26 cellular contexts compared by ENCODE assay signal in genomic region chr2:171729952-171730317, GRCh38.
"Had no signal": no experiment of that assay in that cellular context is flagged by ENCODE, and none has a peak within 500 bp of the region (broad histone marks: within the 10 kb centered on the region; RNA-seq: fewer than 3 reads in every experiment).

No MANE protein-coding gene starts in this region.

- H3K9me3 ChIP-seq: ascending aorta had no signal

- ATAC-seq: activated naive CD4-positive, alpha-beta T cell treated with anti-CD3 and anti-CD28 coated beads, Interleukin-2, amount 50 U/mL, for 72 hours; activated T-cell treated with anti-CD3 and anti-CD28 coated beads, Interleukin-2, amount 50 U/mL, for 72 hours; esophagus mucosa; WTC11 had no signal

- H3K27me3 Mint-ChIP-seq: activated CD4-positive, alpha-beta memory T cell treated with anti-CD3 and anti-CD28 coated beads, Interleukin-2, amount 10 ng/mL, durations not matched to agents 7 days and 5 days; activated CD4-positive, alpha-beta T cell treated with anti-CD3 and anti-CD28 coated beads, Interleukin-2, amount 10 ng/mL, durations not matched to agents 7 days and 5 days; activated naive CD4-positive, alpha-beta T cell treated with anti-CD3 and anti-CD28 coated beads, Interleukin-2, amount 10 ng/mL, durations not matched to agents 7 days and 5 days; activated naive CD8-positive, alpha-beta T cell treated with anti-CD3 and anti-CD28 coated beads, Interleukin-2, amount 10 ng/mL, durations not matched to agents 7 days and 5 days; activated T-cell treated with anti-CD3 and anti-CD28 coated beads, Interleukin-2, amount 50 U/mL, for 24 hours; central memory CD8-positive, alpha-beta T cell; dendritic cell treated with granulocyte-macrophage colony-stimulating factor and Interleukin-4, amounts not matched to agents 40 ng/mL and 50 ng/mL, for 4 days had no signal

- H3K9me3 Mint-ChIP-seq: activated CD4-positive, alpha-beta memory T cell treated with anti-CD3 and anti-CD28 coated beads, Interleukin-2, amount 10 ng/mL, durations not matched to agents 7 days and 5 days; activated CD4-positive, alpha-beta T cell treated with anti-CD3 and anti-CD28 coated beads, Interleukin-2, amount 10 ng/mL, durations not matched to agents 7 days and 5 days; activated naive CD4-positive, alpha-beta T cell treated with anti-CD3 and anti-CD28 coated beads, Interleukin-2, amount 10 ng/mL, durations not matched to agents 7 days and 5 days; activated naive CD4-positive, alpha-beta T cell treated with anti-CD3 and anti-CD28 coated beads, Interleukin-2, amount 50 U/mL, for 72 hours; activated naive CD8-positive, alpha-beta T cell treated with anti-CD3 and anti-CD28 coated beads, Interleukin-2, amount 10 ng/mL, durations not matched to agents 7 days and 5 days; activated T-cell treated with anti-CD3 and anti-CD28 coated beads, Interleukin-2, amount 50 U/mL, for 24 hours; activated T-cell treated with anti-CD3 and anti-CD28 coated beads, Interleukin-2, amount 50 U/mL, for 72 hours; central memory CD8-positive, alpha-beta T cell; dendritic cell treated with granulocyte-macrophage colony-stimulating factor and Interleukin-4, amounts not matched to agents 40 ng/mL and 50 ng/mL, for 4 days; endodermal cell; WTC11 had no signal

- H3K27me3 ChIP-seq: ascending aorta, brain microvascular endothelial cell, dorsolateral prefrontal cortex had no signal

- H3K27ac ChIP-seq: ascending aorta, brain microvascular endothelial cell, coronary artery, dorsolateral prefrontal cortex had no signal

- DNase-seq: activated CD4-positive, alpha-beta memory T cell treated with anti-CD3 and anti-CD28 coated beads, Interleukin-2, amount 10 ng/mL, durations not matched to agents 7 days and 5 days; activated CD4-positive, alpha-beta T cell treated with anti-CD3 and anti-CD28 coated beads for 1 hour; activated CD4-positive, alpha-beta T cell treated with anti-CD3 and anti-CD28 coated beads for 4 hours; activated CD4-positive, alpha-beta T cell treated with anti-CD3 and anti-CD28 coated beads, Interleukin-2, amount 10 ng/mL, durations not matched to agents 7 days and 5 days; activated CD4-positive, alpha-beta T cell treated with anti-CD3 and anti-CD28 coated beads, Interleukin-2, amount 50 U/mL, for 4 hours; activated CD8-positive, alpha-beta memory T cell treated with anti-CD3 and anti-CD28 coated beads, Interleukin-2, amount 50 U/mL, for 48 hours; activated gamma-delta T cell; activated naive CD4-positive, alpha-beta T cell; activated naive CD4-positive, alpha-beta T cell treated with anti-CD3 and anti-CD28 coated beads, Interleukin-2, amount 10 ng/mL, durations not matched to agents 7 days and 5 days; activated naive CD8-positive, alpha-beta T cell treated with anti-CD3 and anti-CD28 coated beads, Interleukin-2, amount 10 ng/mL, durations not matched to agents 7 days and 5 days; activated T-cell treated with anti-CD3 and anti-CD28 coated beads for 4 hours; activated T-cell treated with anti-CD3 and anti-CD28 coated beads, Interleukin-2, amount 50 U/mL, for 24 hours; activated T-cell treated with anti-CD3 and anti-CD28 coated beads, Interleukin-2, amount 50 U/mL, for 72 hours; brain microvascular endothelial cell; dorsolateral prefrontal cortex; effector memory CD4-positive, alpha-beta T cell; endodermal cell; foreskin fibroblast; T-helper 2 cell had no signal

- H3K27ac Mint-ChIP-seq: activated CD4-positive, alpha-beta memory T cell treated with anti-CD3 and anti-CD28 coated beads, Interleukin-2, amount 10 ng/mL, durations not matched to agents 7 days and 5 days; activated CD4-positive, alpha-beta T cell treated with anti-CD3 and anti-CD28 coated beads, Interleukin-2, amount 10 ng/mL, durations not matched to agents 7 days and 5 days; activated naive CD4-positive, alpha-beta T cell treated with anti-CD3 and anti-CD28 coated beads, Interleukin-2, amount 10 ng/mL, durations not matched to agents 7 days and 5 days; activated naive CD4-positive, alpha-beta T cell treated with anti-CD3 and anti-CD28 coated beads, Interleukin-2, amount 50 U/mL, for 72 hours; activated naive CD8-positive, alpha-beta T cell treated with anti-CD3 and anti-CD28 coated beads, Interleukin-2, amount 10 ng/mL, durations not matched to agents 7 days and 5 days; activated T-cell treated with anti-CD3 and anti-CD28 coated beads, Interleukin-2, amount 50 U/mL, for 24 hours; dendritic cell treated with granulocyte-macrophage colony-stimulating factor and Interleukin-4, amounts not matched to agents 40 ng/mL and 50 ng/mL, for 4 days; endodermal cell; WTC11 had no signal

- H3K4me1 ChIP-seq: ascending aorta had no signal

- H3K4me1 Mint-ChIP-seq: activated CD4-positive, alpha-beta memory T cell treated with anti-CD3 and anti-CD28 coated beads, Interleukin-2, amount 10 ng/mL, durations not matched to agents 7 days and 5 days; activated CD4-positive, alpha-beta T cell treated with anti-CD3 and anti-CD28 coated beads, Interleukin-2, amount 10 ng/mL, durations not matched to agents 7 days and 5 days; activated naive CD4-positive, alpha-beta T cell treated with anti-CD3 and anti-CD28 coated beads, Interleukin-2, amount 10 ng/mL, durations not matched to agents 7 days and 5 days; activated naive CD8-positive, alpha-beta T cell treated with anti-CD3 and anti-CD28 coated beads, Interleukin-2, amount 10 ng/mL, durations not matched to agents 7 days and 5 days; central memory CD8-positive, alpha-beta T cell; endodermal cell; WTC11 had no signal

- H3K4me3 Mint-ChIP-seq: activated CD4-positive, alpha-beta memory T cell treated with anti-CD3 and anti-CD28 coated beads, Interleukin-2, amount 10 ng/mL, durations not matched to agents 7 days and 5 days; activated CD4-positive, alpha-beta T cell treated with anti-CD3 and anti-CD28 coated beads, Interleukin-2, amount 10 ng/mL, durations not matched to agents 7 days and 5 days; activated naive CD4-positive, alpha-beta T cell treated with anti-CD3 and anti-CD28 coated beads, Interleukin-2, amount 10 ng/mL, durations not matched to agents 7 days and 5 days; activated naive CD8-positive, alpha-beta T cell treated with anti-CD3 and anti-CD28 coated beads, Interleukin-2, amount 10 ng/mL, durations not matched to agents 7 days and 5 days; activated T-cell treated with anti-CD3 and anti-CD28 coated beads, Interleukin-2, amount 50 U/mL, for 24 hours; activated T-cell treated with anti-CD3 and anti-CD28 coated beads, Interleukin-2, amount 50 U/mL, for 72 hours; central memory CD8-positive, alpha-beta T cell; dendritic cell treated with granulocyte-macrophage colony-stimulating factor and Interleukin-4, amounts not matched to agents 40 ng/mL and 50 ng/mL, for 4 days; endodermal cell; WTC11 had no signal

- H3K4me3 ChIP-seq: ascending aorta, coronary artery, dorsolateral prefrontal cortex had no signal
